In the genomic region with DNA sequence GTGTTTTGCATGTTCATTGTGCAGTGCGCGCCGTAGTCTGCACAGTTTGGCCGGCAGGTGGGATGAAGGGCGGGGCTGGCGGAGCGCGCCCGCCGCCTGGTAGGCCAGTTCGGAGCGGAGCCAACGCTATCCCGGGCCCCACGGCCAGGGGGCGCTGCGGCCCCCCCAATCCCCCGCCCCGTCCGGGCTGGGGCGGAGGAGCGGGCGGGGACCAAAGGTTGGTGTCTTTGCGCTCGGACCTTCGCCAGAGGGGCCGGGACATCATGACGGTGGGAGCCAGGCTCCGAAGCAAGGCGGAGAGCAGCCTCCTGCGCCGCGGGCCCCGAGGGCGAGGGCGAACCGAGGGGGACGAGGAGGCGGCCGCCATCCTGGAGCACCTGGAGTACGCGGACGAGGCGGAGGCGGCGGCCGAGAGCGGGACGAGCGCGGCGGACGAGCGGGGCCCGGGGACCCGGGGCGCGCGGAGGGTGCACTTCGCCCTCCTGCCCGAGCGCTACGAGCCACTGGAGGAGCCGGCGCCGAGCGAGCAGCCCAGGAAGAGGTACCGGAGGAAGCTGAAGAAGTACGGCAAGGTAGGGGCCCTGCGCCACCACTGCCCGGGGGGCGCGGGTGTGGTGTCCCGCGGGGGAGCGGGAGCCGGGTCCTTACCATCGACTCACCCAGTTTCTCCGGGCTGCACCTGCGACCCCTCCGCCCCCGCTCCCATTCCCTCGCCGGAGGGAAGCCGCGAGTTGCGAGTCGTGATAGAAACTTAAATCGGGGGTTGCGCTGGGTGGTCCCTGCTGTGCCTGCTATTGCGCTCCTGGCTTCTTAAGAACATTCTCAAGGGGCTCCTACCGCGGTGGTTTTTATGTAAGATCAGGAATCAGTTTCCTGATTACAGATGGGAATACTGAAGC, we compare ENCODE assay signal across 8 cellular contexts. TPM values are rescaled to one million over a fixed set of nuclear protein-coding genes. Genes with fewer than 3 reads are reported as not detected.
A peak's percentile ranks its signal among the peaks of the same experiment; 100 is the strongest.
DNase-seq lines count a peak whose midpoint lies in the region; ATAC-seq and TF ChIP-seq lines count a peak whose summit lies in the region.

A gene with protein sequence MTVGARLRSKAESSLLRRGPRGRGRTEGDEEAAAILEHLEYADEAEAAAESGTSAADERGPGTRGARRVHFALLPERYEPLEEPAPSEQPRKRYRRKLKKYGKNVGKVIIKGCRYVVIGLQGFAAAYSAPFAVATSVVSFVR (plus strand): TSS at position 224 of the 899 bp plus-strand sequence. CDS start 40 bp downstream, at position 264.

- peaks cover 9% of the 10 kb centered on the region for H3K4me1 ChIP-seq in effector memory CD4-positive, alpha-beta T cell (ENCODE audit: control insufficient read depth, insufficient read depth, low read length, poor library complexity, severe bottlenecking)
- no peaks in the 10 kb centered on the region for H3K4me1 ChIP-seq in mesodermal cell (ENCODE audit: control insufficient read depth, insufficient read depth, low read length, poor library complexity, severe bottlenecking)

- no peaks in the 10 kb centered on the region for H3K36me3 ChIP-seq in effector memory CD4-positive, alpha-beta T cell (ENCODE audit: control insufficient read depth, insufficient read depth, low read length)
- no peaks in the 10 kb centered on the region for H3K36me3 ChIP-seq in mesodermal cell (ENCODE audit: control insufficient read depth, insufficient read depth, low read length)

- H3K4me3 ChIP-seq in AG04450 (ENCODE audit: low read depth, low read length) (peak within 1 kb of the TSS; percentile 50), mesodermal cell (ENCODE audit: extremely low read depth, insufficient read depth, low read length, poor library complexity, severe bottlenecking) (peak within 1 kb of the TSS; percentile 59)
- H3K4me3 ChIP-seq in effector memory CD4-positive, alpha-beta T cell (ENCODE audit: insufficient read depth, low read depth, low read length, poor library complexity, severe bottlenecking) = peak within 1 kb of the TSS; percentile 65

- TF ChIP-seq CTCF in AG04450 (IDR thresholded peaks at IDR 0.05; ENCODE audit: low read depth, low read length) = peak; percentile 70

- H3K9me3 ChIP-seq in AG04450 (ENCODE audit: control insufficient read depth, insufficient read depth, low read length) = no peaks in the 10 kb centered on the region
- no peaks in the 10 kb centered on the region for H3K9me3 ChIP-seq in effector memory CD4-positive, alpha-beta T cell (ENCODE audit: control insufficient read depth, low read length)
- no peaks in the 10 kb centered on the region for H3K9me3 ChIP-seq in mesodermal cell (ENCODE audit: control insufficient read depth, low read length)

- 0 to 1% methylated on average over 67 to 73 of the region's 93 CpGs for WGBS in mesodermal cell (ENCODE audit: insufficient coverage in 2 of 2), 2 experiments

- POLR2A ChIA-PET in AG04450 (lab: Yijun Ruan, JAX) = no interaction called here

- no peak within 1 kb of the TSS for H3K27ac ChIP-seq in AG04450 (ENCODE audit: low read depth, low read length)
- no peak within 1 kb of the TSS for H3K27ac ChIP-seq in effector memory CD4-positive, alpha-beta T cell (ENCODE audit: insufficient read depth, low read length, poor library complexity, severe bottlenecking)
- no peak within 1 kb of the TSS for H3K27ac ChIP-seq in mesodermal cell (ENCODE audit: low read depth, low read length, severe bottlenecking)

- ATAC-seq in GM18907 (IDR thresholded peaks at IDR 0.05; ENCODE audit: unreplicated experiment) (peak; percentile 93), HG03108 (IDR thresholded peaks at IDR 0.05; ENCODE audit: unreplicated experiment) (peak; percentile 96)

- H3K27me3 ChIP-seq in AG04450 (ENCODE audit: control insufficient read depth, insufficient read depth, low read length) = peaks cover 27% of the 10 kb centered on the region
- H3K27me3 ChIP-seq in effector memory CD4-positive, alpha-beta T cell (replicated peaks; ENCODE audit: control insufficient read depth, insufficient read depth, low read length, poor library complexity, severe bottlenecking) = no peaks in the 10 kb centered on the region

- CTCF ChIA-PET in AG04450 (lab: Charles Lee) = interaction anchor here (2.3 kb wide), 1 partner anchor 86 kb away, joined by 12 read pairs; no protein-coding TSS in a partner anchor

- no peak for DNase-seq in AG04450 (ENCODE audit: low read depth, low spot score)
- DNase-seq in NCI-H446 (lab: John Stamatoyannopoulos, UW) = peak; percentile 33 to 80
- peak; percentile 87 for DNase-seq in activated CD8-positive, alpha-beta memory T cell treated with anti-CD3 and anti-CD28 coated beads for 24 hours
- peak; percentile 36 to 57 (median 55) for DNase-seq in effector memory CD4-positive, alpha-beta T cell
- peak; percentile 63 for DNase-seq in stimulated activated CD8-positive, alpha-beta memory T cell treated with anti-CD3 and anti-CD28 coated beads, Interleukin-15, amount 100 ng/mL, for 24 hours (ENCODE audit: low read depth)

RNA-seq across cellular contexts. Expression of the gene that starts here (rescaled TPM):
- 0.05 and 0.06 TPM in 2 replicates for polyA plus RNA-seq in AG04450 (2011; rRNA removed)
- 0.09 TPM in 2 replicates for polyA minus RNA-seq in AG04450 (2011; rRNA and poly(A)+ RNA removed)
- 2.1 TPM for polyA plus RNA-seq in mesodermal cell (2013, experiment 1 of 2)
- polyA plus RNA-seq in mesodermal cell (2013, experiment 2 of 2) = 1.1 TPM
